1 cellular context compared by ENCODE assay signal in the genomic region with DNA sequence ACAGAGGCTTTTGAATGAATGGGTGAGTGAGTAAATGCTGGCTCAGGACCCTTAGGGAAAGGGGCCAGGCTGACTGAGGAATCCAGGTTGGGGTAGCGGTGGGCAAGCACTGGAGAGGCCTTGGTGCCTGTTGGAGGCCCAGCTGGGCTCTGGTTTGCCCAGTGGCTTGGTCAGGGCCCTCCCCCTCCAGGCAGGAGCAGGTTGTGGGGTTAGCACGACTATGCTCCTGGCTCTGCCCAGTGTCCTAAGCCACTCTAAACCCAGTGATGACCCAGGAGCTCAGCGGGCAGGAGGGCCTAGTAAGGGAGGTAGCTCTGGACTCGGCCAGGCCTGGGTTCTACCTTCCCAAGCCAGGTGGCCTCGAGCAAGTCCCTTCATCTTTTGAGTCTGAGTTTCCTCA.
TF ChIP-seq lines count a peak whose summit lies in the region.

No MANE protein-coding gene starts in this region.

TF ChIP-seq in HepG2, 621 proteins besides CTCF, POLR2A, EP300 and RAD21:
- no peak for TF ChIP-seq KDM5B (CRISPR knock-in tag; IDR thresholded peaks at IDR 0.05; ENCODE audit: borderline replicate concordance)
